ENCODE assay signal across 10 cellular contexts in genomic region chr3:43390255-43390588, GRCh38.
DNase-seq lines count a peak whose midpoint lies in the region; ATAC-seq, FAIRE-seq and TF ChIP-seq lines count a peak whose summit lies in the region.
"Had no signal": no experiment of that assay in that cellular context is flagged by ENCODE, and none has a peak within 500 bp of the region (broad histone marks: within the 10 kb centered on the region; RNA-seq: fewer than 3 reads in every experiment).

No MANE protein-coding gene starts in this region.

- no peak for TF ChIP-seq EP300 in tibial nerve (IDR thresholded peaks at IDR 0.05)

- H3K27me3 Mint-ChIP-seq in activated naive CD4-positive, alpha-beta T cell treated with anti-CD3 and anti-CD28 coated beads, Interleukin-2, amount 10 ng/mL, durations not matched to agents 7 days and 5 days = peaks cover 17% of the 10 kb centered on the region
- no peaks in the 10 kb centered on the region for H3K27me3 Mint-ChIP-seq in central memory CD8-positive, alpha-beta T cell

- H3K9me3 ChIP-seq in lung (ENCODE audit: control insufficient read depth in 2 of 2, insufficient read depth in 1 of 2, low read length in 1 of 2) (no peaks in the 10 kb centered on the region), tibial nerve (peaks cover 0 to 4% (median 0%) of the 10 kb centered on the region in 4 donors)

- FAIRE-seq in GM12891 (lab: Jason Lieb, UNC) = no peak

- WGBS in lung, 2 donors = 94 to 100% methylated on average over 1 of the region's 1 CpG
- WGBS in tibial nerve, 2 donors = 89 to 100% methylated on average over 1 of the region's 1 CpG

- H3K27ac ChIP-seq in lung (ENCODE audit: low read depth in 1 of 2, low read length in 1 of 2) = peak overlapping the region; percentile 79 to 94
- H3K27ac ChIP-seq in tibial nerve = peak overlapping the region; percentile 28 to 79 (median 74)

- peaks cover 18% of the 10 kb centered on the region for H3K9me3 Mint-ChIP-seq in activated naive CD4-positive, alpha-beta T cell treated with anti-CD3 and anti-CD28 coated beads, Interleukin-2, amount 10 ng/mL, durations not matched to agents 7 days and 5 days
- H3K9me3 Mint-ChIP-seq in central memory CD8-positive, alpha-beta T cell = peaks cover 8% of the 10 kb centered on the region

- no peak for DNase-seq in activated naive CD4-positive, alpha-beta T cell treated with anti-CD3 and anti-CD28 coated beads, Interleukin-2, amount 10 ng/mL, durations not matched to agents 7 days and 5 days
- no peak for DNase-seq in activated naive CD4-positive, alpha-beta T cell treated with Interleukin-2 at 50 U/mL for 16 hours
- no peak for DNase-seq in central memory CD8-positive, alpha-beta T cell (ENCODE audit: low spot score in 2 of 2)
- DNase-seq in lung (ENCODE audit: low spot score) (no peak), tibial nerve (ENCODE audit: low spot score in 2 of 2) (no peak), GM12891 (ENCODE audit: insufficient read length, low spot score) (no peak)
- DNase-seq: kidney glomerular epithelial cell, NCI-H1105 treated with DMSO at 0.1 percent for 48 hours had no signal

- no peak for TF ChIP-seq CTCF in lung (IDR thresholded peaks at IDR 0.05; ENCODE audit: control extremely low read depth, extremely low read depth)
- TF ChIP-seq CTCF in tibial nerve (IDR thresholded peaks at IDR 0.05) = no peak

- no peak for TF ChIP-seq POLR2A in tibial nerve (IDR thresholded peaks at IDR 0.05)
- TF ChIP-seq POLR2A in GM12891 (IDR thresholded peaks at IDR 0.05; ENCODE audit: low read depth, low read length) = no peak

- H3K4me1 ChIP-seq in lung (ENCODE audit: control insufficient read depth in 2 of 2, insufficient read depth in 2 of 2, low read length in 2 of 2) (peaks cover 11 to 17% of the 10 kb centered on the region in 2 donors), tibial nerve (peaks cover 0 to 39% (median 10%) of the 10 kb centered on the region in 4 donors)

- peaks cover 57% of the 10 kb centered on the region for H3K4me1 Mint-ChIP-seq in activated naive CD4-positive, alpha-beta T cell treated with anti-CD3 and anti-CD28 coated beads, Interleukin-2, amount 10 ng/mL, durations not matched to agents 7 days and 5 days
- peaks cover 79% of the 10 kb centered on the region for H3K4me1 Mint-ChIP-seq in central memory CD8-positive, alpha-beta T cell

- peak overlapping the region; percentile 96 for H3K27ac Mint-ChIP-seq in activated naive CD4-positive, alpha-beta T cell treated with anti-CD3 and anti-CD28 coated beads, Interleukin-2, amount 10 ng/mL, durations not matched to agents 7 days and 5 days
- peak overlapping the region; percentile 94 for H3K27ac Mint-ChIP-seq in central memory CD8-positive, alpha-beta T cell (ENCODE audit: low read depth)

- no peak for ATAC-seq in central memory CD8-positive, alpha-beta T cell (replicated peaks; ENCODE audit: extremely low read depth, poor library complexity, severe bottlenecking)
- no peak for ATAC-seq in lung (ENCODE audit: insufficient read depth, low FRiP score)
- no peak for ATAC-seq in GM21390 (IDR thresholded peaks at IDR 0.05; ENCODE audit: unreplicated experiment)
- ATAC-seq in GM18909 (IDR thresholded peaks at IDR 0.05; ENCODE audit: poor library complexity, unreplicated experiment) = no peak

- H3K27me3 ChIP-seq in lung (ENCODE audit: control insufficient read depth, insufficient read depth) (no peaks in the 10 kb centered on the region), tibial nerve (no peaks in the 10 kb centered on the region)

- H3K4me3 Mint-ChIP-seq in activated naive CD4-positive, alpha-beta T cell treated with anti-CD3 and anti-CD28 coated beads, Interleukin-2, amount 10 ng/mL, durations not matched to agents 7 days and 5 days = peak overlapping the region; percentile 16
- peak overlapping the region; percentile 47 for H3K4me3 Mint-ChIP-seq in central memory CD8-positive, alpha-beta T cell

- peaks cover 28% of the 10 kb centered on the region for H3K36me3 Mint-ChIP-seq in activated naive CD4-positive, alpha-beta T cell treated with anti-CD3 and anti-CD28 coated beads, Interleukin-2, amount 10 ng/mL, durations not matched to agents 7 days and 5 days
- peaks cover 8% of the 10 kb centered on the region for H3K36me3 Mint-ChIP-seq in central memory CD8-positive, alpha-beta T cell (ENCODE audit: insufficient read depth)

- H3K36me3 ChIP-seq in lung (ENCODE audit: control insufficient read depth in 2 of 2, insufficient read depth in 2 of 2, low read length in 2 of 2) (no peaks in the 10 kb centered on the region), tibial nerve (no peaks in the 10 kb centered on the region)

- CTCF ChIA-PET in activated naive CD4-positive, alpha-beta T cell treated with anti-CD3 and anti-CD28 coated beads, Interleukin-2, amount 10 ng/mL, durations not matched to agents 7 days and 5 days (lab: Charles Lee) = interaction anchor here (1.6 to 2.2 kb wide), 2 partner anchors 12 to 228 kb away, joined by 10 to 17 read pairs; no protein-coding TSS in a partner anchor

- no peak overlapping the region for H3K4me3 ChIP-seq in lung
- no peak overlapping the region for H3K4me3 ChIP-seq in tibial nerve

TF ChIP-seq in GM12891, 5 proteins besides CTCF, POLR2A, EP300 and RAD21:
- no peak for TF ChIP-seq POU2F2 (IDR thresholded peaks at IDR 0.05; ENCODE audit: low read depth, low read length)
